Comparison of ENCODE assay signal across 18 cellular contexts in genomic region chr11:79956061-79956460, GRCh38.
"Had no signal": no experiment of that assay in that cellular context is flagged by ENCODE, and none has a peak within 500 bp of the region (broad histone marks: within the 10 kb centered on the region; RNA-seq: fewer than 3 reads in every experiment).

No MANE protein-coding gene starts in this region.

- H3K4me3 ChIP-seq: lung, ovary, psoas muscle, sigmoid colon, stomach, thyroid gland, upper lobe of left lung had no signal

- H3K27ac ChIP-seq: ovary, psoas muscle, sigmoid colon, stomach, thyroid gland, upper lobe of left lung had no signal

- DNase-seq: cortex of kidney; head of caudate nucleus; natural killer cell; occipital lobe; ovary; posterior cingulate gyrus; psoas muscle; right cardiac atrium; sigmoid colon; stimulated activated CD4-positive, alpha-beta T cell treated with anti-CD3 and anti-CD28 coated beads, Interleukin-2, amount 100 ng/mL, for 24 hours; stimulated activated CD4-positive, alpha-beta T cell treated with anti-CD3 and anti-CD28 coated beads, Interleukin-4, amount 100 ng/mL, for 24 hours; stimulated activated naive CD4-positive, alpha-beta T cell treated with Interleukin-2 at 50 U/mL for 16 hours; stomach; thyroid gland; upper lobe of left lung had no signal

- H3K36me3 ChIP-seq: ovary, sigmoid colon, stomach, thyroid gland, upper lobe of left lung had no signal

- H3K27me3 ChIP-seq: ovary, sigmoid colon, stomach, thyroid gland, upper lobe of left lung had no signal

- ATAC-seq: left lobe of liver; natural killer cell; psoas muscle; right cardiac atrium; stimulated activated effector memory CD8-positive, alpha-beta T cell treated with anti-CD3 and anti-CD28 coated beads, Interleukin-12 subunit alpha, Interleukin-12 subunit beta, amount 100 ng/mL, for 72 hours had no signal

- H3K9me3 ChIP-seq: ovary, thyroid gland had no signal

- H3K4me1 ChIP-seq: psoas muscle, sigmoid colon, stomach, thyroid gland, upper lobe of left lung had no signal
